ENCODE assay signal across 8 cellular contexts in genomic region chr15:48330855-48331795, GRCh38. TPM values are rescaled to one million over a fixed set of nuclear protein-coding genes. Genes with fewer than 3 reads are reported as not detected.
DNase-seq lines count a peak whose midpoint lies in the region; ATAC-seq, FAIRE-seq and TF ChIP-seq lines count a peak whose summit lies in the region.

DUT (plus strand) TSS chr15:48331429; CDS start chr15:48331516, 87 bp downstream.

- FAIRE-seq in pancreas (lab: Jason Lieb, UNC): no peak

- ATAC-seq in GM21825 (IDR thresholded peaks at IDR 0.05; ENCODE audit: unreplicated experiment) (peak; percentile 86), pancreas (peak; percentile 92 to 97 (median 94))

- H3K4me3 ChIP-seq in pancreas: peak within 1 kb of the TSS; percentile 82 to 98 (median 90)
- peak within 1 kb of the TSS; percentile 69 to 93 for H3K4me3 ChIP-seq in tibial artery

- TF ChIP-seq CTCF in pancreas (IDR thresholded peaks at IDR 0.05) (no peak), tibial artery (IDR thresholded peaks at IDR 0.05) (no peak)

- H3K9me3 ChIP-seq in KOPT-K1 (ENCODE audit: insufficient read depth, low read length, poor library complexity, severe bottlenecking): no peaks in the 10 kb centered on the region
- no peaks in the 10 kb centered on the region for H3K9me3 ChIP-seq in pancreas
- no peaks in the 10 kb centered on the region for H3K9me3 ChIP-seq in tibial artery

- H3K27ac ChIP-seq in KOPT-K1 (ENCODE audit: low read depth, low read length, poor library complexity, severe bottlenecking): peak within 1 kb of the TSS; percentile 100
- peak within 1 kb of the TSS; percentile 77 to 93 (median 90) for H3K27ac ChIP-seq in pancreas
- H3K27ac ChIP-seq in tibial artery: peak within 1 kb of the TSS; percentile 96 to 97

- peak; percentile 85 for DNase-seq in ELF-1 (ENCODE audit: low read depth, low spot score)
- DNase-seq in SKM-1 (lab: John Stamatoyannopoulos, UW; ENCODE audit: unreplicated experiment): peak; percentile 39
- peak; percentile 64 to 95 (median 90) for DNase-seq in head of caudate nucleus
- DNase-seq in pancreas: peak; percentile 78 to 93 (median 84)
- DNase-seq in tibial artery: peak; percentile 86 to 92

- H3K4me3 Mint-ChIP-seq in activated naive CD8-positive, alpha-beta T cell: peak within 1 kb of the TSS; percentile 99

- intact Hi-C loops in head of caudate nucleus (cut with DNase I) (loop anchor here (10.0 kb wide), 1 partner anchor 616 kb away; the partner anchor contains the start of gene SEMA6D), pancreas (cut with DNase I) (no loop called here), tibial artery (cut with DNase I; ENCODE audit: low total_unique reads) (no loop called here)

- H3K36me3 Mint-ChIP-seq in activated naive CD8-positive, alpha-beta T cell: peaks cover 3% of the 10 kb centered on the region

- H3K4me1 Mint-ChIP-seq in activated naive CD8-positive, alpha-beta T cell (ENCODE audit: low read depth): peaks cover 28% of the 10 kb centered on the region

- no peaks in the 10 kb centered on the region for H3K9me3 Mint-ChIP-seq in activated naive CD8-positive, alpha-beta T cell (ENCODE audit: low read depth)

- 0% methylated on average over 86 to 89 of the region's 89 CpGs for WGBS in pancreas, 2 donors

- H3K27me3 Mint-ChIP-seq in activated naive CD8-positive, alpha-beta T cell: no peaks in the 10 kb centered on the region

- H3K27me3 ChIP-seq in pancreas (no peaks in the 10 kb centered on the region), tibial artery (no peaks in the 10 kb centered on the region)

- H3K36me3 ChIP-seq in KOPT-K1 (ENCODE audit: insufficient read depth, low read length) (peaks cover 36% of the 10 kb centered on the region), pancreas (peaks cover 0 to 9% (median 0%) of the 10 kb centered on the region in 3 donors), tibial artery (peaks cover 11 to 23% (median 17%) of the 10 kb centered on the region in 3 donors)

- peak within 1 kb of the TSS; percentile 98 for H3K27ac Mint-ChIP-seq in activated naive CD8-positive, alpha-beta T cell

- H3K4me1 ChIP-seq in pancreas (peaks cover 3 to 10% (median 4%) of the 10 kb centered on the region in 3 donors), tibial artery (peaks cover 3 to 18% (median 6%) of the 10 kb centered on the region in 4 donors)

RNA-seq across cellular contexts. Expression of gene DUT, which starts in this region (rescaled TPM):
- total RNA-seq in pancreas: 10 to 100 TPM; 23.9 to 47.9 (median 29.8) TPM
- polyA plus RNA-seq in pancreas: 10 to 100 TPM; 37.8 to 78.8 TPM

Comparison
In these comparisons a context has a peak if more than half of its experiments do, and no peak if none do; other contexts are left out.
1. Peak in every context shown above with its lines: DNase-seq, ATAC-seq, H3K4me3 ChIP-seq and H3K27ac ChIP-seq.
2. DNase-seq: peak in every context shown above with its lines; median percentile 90 in head of caudate nucleus; 89 in tibial artery; 85 in ELF-1; 84 in pancreas; 39 in SKM-1.